In genomic region chr15:90901799-90902655, GRCh38 we compare ENCODE assay signal across 8 cellular contexts. TPM values are rescaled to one million over a fixed set of nuclear protein-coding genes. Genes with fewer than 3 reads are reported as not detected.
A peak's percentile ranks its signal among the peaks of the same experiment; 100 is the strongest.
DNase-seq lines count a peak whose midpoint lies in the region; ATAC-seq and TF ChIP-seq lines count a peak whose summit lies in the region.

No MANE protein-coding gene starts in this region.

- peaks cover 44% of the 10 kb centered on the region for H3K4me1 Mint-ChIP-seq in activated T-helper 1 cell treated with anti-CD3 and anti-CD28 coated beads, Interleukin-12 subunit alpha, Interleukin-12 subunit beta, Interleukin-2, Interleukin-4 antibody, amounts not matched to agents 30 ng/mL and 10 ng/mL and 1 ng/mL, durations not matched to agents 14 hours and 24 hours and 36 hours (ENCODE audit: low read depth)
- peaks cover 22 to 28% of the 10 kb centered on the region in 2 donors for H3K4me1 Mint-ChIP-seq in natural killer cell

- H3K4me1 ChIP-seq in HUES48 (ENCODE audit: control insufficient read depth, insufficient read depth, low read length) = peaks cover 16% of the 10 kb centered on the region
- H3K4me1 ChIP-seq in PC-3 (ENCODE audit: insufficient read depth, low read length) = peaks cover 13% of the 10 kb centered on the region
- H3K4me1 ChIP-seq in fibroblast of lung (ENCODE audit: control insufficient read depth, extremely low read depth, insufficient read depth, low read length) = no peaks in the 10 kb centered on the region

- ATAC-seq in GM21423 (IDR thresholded peaks at IDR 0.05; ENCODE audit: unreplicated experiment) (peak; percentile 72), PC-3 (peak; percentile 63), natural killer cell (peak; percentile 72 to 85 (median 81))

- CTCF ChIA-PET in PC-3 (lab: Charles Lee) = interaction anchor here (0.6 to 1.2 kb wide), 4 partner anchors 12 to 187 kb away, joined by 4 to 16 read pairs (median 5); partner anchors contain the start of gene HDDC3

- H3K36me3 ChIP-seq in HUES48 (ENCODE audit: control insufficient read depth, insufficient read depth, low read length) (peaks cover 7% of the 10 kb centered on the region; the same call in 1 of the 2 replicates), PC-3 (ENCODE audit: low read depth, low read length) (peaks cover 8% of the 10 kb centered on the region), fibroblast of lung (ENCODE audit: control insufficient read depth, insufficient read depth, low read length) (peaks cover 10% of the 10 kb centered on the region)

- no peaks in the 10 kb centered on the region for H3K9me3 Mint-ChIP-seq in activated T-helper 1 cell treated with anti-CD3 and anti-CD28 coated beads, Interleukin-12 subunit alpha, Interleukin-12 subunit beta, Interleukin-2, Interleukin-4 antibody, amounts not matched to agents 30 ng/mL and 10 ng/mL and 1 ng/mL, durations not matched to agents 14 hours and 24 hours and 36 hours
- H3K9me3 Mint-ChIP-seq in natural killer cell = no peaks in the 10 kb centered on the region

- peak overlapping the region; percentile 63; the same call in 1 of the 2 replicates for H3K9ac ChIP-seq in HUES48 (ENCODE audit: low read depth, low read length)
- peak overlapping the region; percentile 64 for H3K9ac ChIP-seq in PC-3 (ENCODE audit: low read length)
- H3K9ac ChIP-seq in fibroblast of lung (ENCODE audit: insufficient read depth, low read length) = peak overlapping the region; percentile 70

- intact Hi-C loops in PC-3 (cut with micrococcal nuclease) (loop anchor here (2.0 kb wide), 1 partner anchor 29 kb away; no protein-coding TSS in a partner anchor), natural killer cell (cut with micrococcal nuclease) (loop anchor here (1.0 kb wide), 1 partner anchor 30 kb away; the partner anchor contains the start of gene HDDC3)
- intact Hi-C loops in activated T-helper 1 cell treated with anti-CD3 and anti-CD28 coated beads, Interleukin-12 subunit alpha, Interleukin-12 subunit beta, Interleukin-2, Interleukin-4 antibody, amounts not matched to agents 30 ng/mL and 10 ng/mL and 1 ng/mL, durations not matched to agents 14 hours and 24 hours and 36 hours (cut with micrococcal nuclease) = loop anchor here (1.0 to 2.0 kb wide), 2 partner anchors 21 to 52 kb away; partner anchors contain the start of gene RCCD1

- H3K27ac ChIP-seq in HUES48 (ENCODE audit: low read depth, low read length) = peak overlapping the region; percentile 63
- no peak overlapping the region for H3K27ac ChIP-seq in PC-3 (ENCODE audit: low read length)
- H3K27ac ChIP-seq in fibroblast of lung (ENCODE audit: insufficient read depth, low read length) = peak overlapping the region; percentile 71

- H3F3A ChIP-seq in PC-3 (ENCODE audit: low read length, unreplicated experiment) = no peaks in the 10 kb centered on the region

- H3K36me3 Mint-ChIP-seq in activated T-helper 1 cell treated with anti-CD3 and anti-CD28 coated beads, Interleukin-12 subunit alpha, Interleukin-12 subunit beta, Interleukin-2, Interleukin-4 antibody, amounts not matched to agents 30 ng/mL and 10 ng/mL and 1 ng/mL, durations not matched to agents 14 hours and 24 hours and 36 hours (ENCODE audit: low read depth) = peaks cover 31% of the 10 kb centered on the region
- no peaks in the 10 kb centered on the region for H3K36me3 Mint-ChIP-seq in natural killer cell

- H3K4me2 ChIP-seq in PC-3 (ENCODE audit: low read length) = peak overlapping the region; percentile 91
- peak overlapping the region; percentile 86 for H3K4me2 ChIP-seq in fibroblast of lung (ENCODE audit: extremely low read depth, insufficient read depth, low read length)

- no peaks in the 10 kb centered on the region for H4K20me1 ChIP-seq in PC-3 (ENCODE audit: low read length)
- H4K20me1 ChIP-seq in fibroblast of lung (ENCODE audit: control insufficient read depth, extremely low read depth, insufficient read depth, low read length) = no peaks in the 10 kb centered on the region

- TSS peak; percentile 68 for BruUV-seq in PC-3 (replicated peaks; lab: Mats Ljungman, UMichigan)

- H3K9me2 ChIP-seq in PC-3 (replicated peaks; ENCODE audit: low read length) = no peaks in the 10 kb centered on the region

- H3K27ac Mint-ChIP-seq in activated T-helper 1 cell treated with anti-CD3 and anti-CD28 coated beads, Interleukin-12 subunit alpha, Interleukin-12 subunit beta, Interleukin-2, Interleukin-4 antibody, amounts not matched to agents 30 ng/mL and 10 ng/mL and 1 ng/mL, durations not matched to agents 14 hours and 24 hours and 36 hours = peak overlapping the region; percentile 82
- peak overlapping the region; percentile 87 to 88 for H3K27ac Mint-ChIP-seq in natural killer cell

- peaks cover 20% of the 10 kb centered on the region for H3K27me3 ChIP-seq in HUES48 (ENCODE audit: control insufficient read depth, insufficient read depth, low read length)
- no peaks in the 10 kb centered on the region for H3K27me3 ChIP-seq in PC-3 (ENCODE audit: low read length)
- no peaks in the 10 kb centered on the region for H3K27me3 ChIP-seq in fibroblast of lung (ENCODE audit: control insufficient read depth, insufficient read depth, low read length)

- POLR2A ChIA-PET in PC-3 (lab: Charles Lee; ENCODE audit: unreplicated experiment) = interaction anchor here (0.6 to 1.0 kb wide), 2 partner anchors 33 to 513 kb away, joined by 3 to 6 read pairs; partner anchors contain the start of gene UNC45A

- DNase-seq in DMS79 (lab: John Stamatoyannopoulos, UW) (peak; percentile 29), PC-3 (peak; percentile 83), fibroblast of lung (ENCODE audit: low read depth in 2 of 2) (peak; percentile 77 to 79), natural killer cell (peak; percentile 62)
- peak; percentile 69 for DNase-seq in activated T-helper 1 cell treated with anti-CD3 and anti-CD28 coated beads, Interleukin-12 subunit alpha, Interleukin-12 subunit beta, Interleukin-2, Interleukin-4 antibody, amounts not matched to agents 30 ng/mL and 10 ng/mL and 1 ng/mL, durations not matched to agents 14 hours and 24 hours and 36 hours (ENCODE audit: low spot score)
- peak; percentile 51 to 79 (median 62) for DNase-seq in stimulated activated naive CD4-positive, alpha-beta T cell (lab: John Stamatoyannopoulos, UW)

- TF ChIP-seq CTCF in PC-3 (conservative IDR thresholded peaks at IDR 0.05; ENCODE audit: low read depth, low read length) = peak; percentile 74
- TF ChIP-seq CTCF in fibroblast of lung (conservative IDR thresholded peaks at IDR 0.05 in 1 of 2, IDR thresholded peaks at IDR 0.05 in 1 of 2; ENCODE audit: low read depth in 1 of 2, low read length in 2 of 2) = peak; percentile 81 to 87
- peak; percentile 71 for TF ChIP-seq CTCF in natural killer cell (IDR thresholded peaks at IDR 0.05)

- peak overlapping the region; percentile 93 for H3K4me3 ChIP-seq in HUES48 (ENCODE audit: low read depth, low read length)
- H3K4me3 ChIP-seq in PC-3 (ENCODE audit: low read length) = peak overlapping the region; percentile 88
- peak overlapping the region; percentile 56 to 75 (median 69) for H3K4me3 ChIP-seq in fibroblast of lung (replicated peaks in 1 of 4; ENCODE audit: control extremely low read depth in 1 of 4, insufficient read depth in 1 of 4, low read depth in 3 of 4, low read length in 4 of 4)

- H3K27me3 Mint-ChIP-seq in activated T-helper 1 cell treated with anti-CD3 and anti-CD28 coated beads, Interleukin-12 subunit alpha, Interleukin-12 subunit beta, Interleukin-2, Interleukin-4 antibody, amounts not matched to agents 30 ng/mL and 10 ng/mL and 1 ng/mL, durations not matched to agents 14 hours and 24 hours and 36 hours (ENCODE audit: insufficient read depth) = no peaks in the 10 kb centered on the region
- no peaks in the 10 kb centered on the region for H3K27me3 Mint-ChIP-seq in natural killer cell (ENCODE audit: low read depth in 2 of 2)

- H2AFZ ChIP-seq in PC-3 (ENCODE audit: low read length) (peak overlapping the region; percentile 96), fibroblast of lung (ENCODE audit: low read length) (peak overlapping the region; percentile 91)

- H3K79me2 ChIP-seq in PC-3 (ENCODE audit: low read length) (peaks cover 16% of the 10 kb centered on the region; the same call in 1 of the 2 replicates), fibroblast of lung (ENCODE audit: control insufficient read depth, insufficient read depth, low read length) (no peaks in the 10 kb centered on the region)

- H3K9me3 ChIP-seq in HUES48 (ENCODE audit: control insufficient read depth, insufficient read depth, low read length) = no peaks in the 10 kb centered on the region
- no peaks in the 10 kb centered on the region for H3K9me3 ChIP-seq in PC-3 (ENCODE audit: low read length)
- no peaks in the 10 kb centered on the region for H3K9me3 ChIP-seq in fibroblast of lung (ENCODE audit: control insufficient read depth, insufficient read depth, low read depth, low read length)

- H3K4me3 Mint-ChIP-seq in activated T-helper 1 cell treated with anti-CD3 and anti-CD28 coated beads, Interleukin-12 subunit alpha, Interleukin-12 subunit beta, Interleukin-2, Interleukin-4 antibody, amounts not matched to agents 30 ng/mL and 10 ng/mL and 1 ng/mL, durations not matched to agents 14 hours and 24 hours and 36 hours = peak overlapping the region; percentile 79
- peak overlapping the region; percentile 93 for H3K4me3 Mint-ChIP-seq in natural killer cell

RNA-seq across cellular contexts. Expression of gene MAN2A2, which starts 1.1 kb away (rescaled TPM):
- total RNA-seq in PC-3 (2014; rRNA removed) = 19.8 and 26.3 TPM in 2 replicates
- total RNA-seq in activated T-helper 1 cell treated with anti-CD3 and anti-CD28 coated beads, Interleukin-12 subunit alpha, Interleukin-12 subunit beta, Interleukin-2, Interleukin-4 antibody, amounts not matched to agents 30 ng/mL and 10 ng/mL and 1 ng/mL, durations not matched to agents 14 hours and 24 hours and 36 hours = 228 and 239 TPM in 2 replicates
- total RNA-seq in fibroblast of lung = 18.2 and 36.0 TPM in 2 replicates
- 11.3 and 18.0 TPM in 2 replicates for polyA plus RNA-seq in fibroblast of lung
- 12.6 and 16.0 TPM in 2 replicates for polyA plus RNA-seq in fibroblast of lung (2012)
- polyA minus RNA-seq in fibroblast of lung (ENCODE audit: low replicate concordance) = 69.8 and 80.4 TPM in 2 replicates
- total RNA-seq in natural killer cell = 100 to 1,000 TPM; 158 to 200 (median 177) TPM

RNA-seq across cellular contexts. Expression of gene FES, which starts 17.7 kb away (rescaled TPM):
- 2.8 and 11.5 TPM in 2 replicates for total RNA-seq in PC-3 (2014; rRNA removed)
- total RNA-seq in activated T-helper 1 cell treated with anti-CD3 and anti-CD28 coated beads, Interleukin-12 subunit alpha, Interleukin-12 subunit beta, Interleukin-2, Interleukin-4 antibody, amounts not matched to agents 30 ng/mL and 10 ng/mL and 1 ng/mL, durations not matched to agents 14 hours and 24 hours and 36 hours = 45.4 and 57.1 TPM in 2 replicates
- total RNA-seq in fibroblast of lung = 23.4 and 31.2 TPM in 2 replicates
- polyA plus RNA-seq in fibroblast of lung = 5.5 and 7.0 TPM in 2 replicates
- 9.1 and 12.6 TPM in 2 replicates for polyA plus RNA-seq in fibroblast of lung (2012)
- 19.3 and 27.0 TPM in 2 replicates for polyA minus RNA-seq in fibroblast of lung (ENCODE audit: low replicate concordance)
- 10 to 100 TPM; 35.8 to 70.3 (median 52.5) TPM for total RNA-seq in natural killer cell

RNA-seq across cellular contexts. Expression of gene HDDC3, which starts 30.3 kb away (rescaled TPM):
- total RNA-seq in PC-3 (2014; rRNA removed) (18.5 and 19.6 TPM in 2 replicates), fibroblast of lung (13.4 and 16.3 TPM in 2 replicates), natural killer cell (10 to 100 TPM; 11.2 to 14.5 (median 12.1) TPM)
- total RNA-seq in activated T-helper 1 cell treated with anti-CD3 and anti-CD28 coated beads, Interleukin-12 subunit alpha, Interleukin-12 subunit beta, Interleukin-2, Interleukin-4 antibody, amounts not matched to agents 30 ng/mL and 10 ng/mL and 1 ng/mL, durations not matched to agents 14 hours and 24 hours and 36 hours = 38.8 and 39.0 TPM in 2 replicates
- polyA plus RNA-seq in fibroblast of lung = 10.2 and 15.5 TPM in 2 replicates
- polyA plus RNA-seq in fibroblast of lung (2012) = 11.0 and 18.3 TPM in 2 replicates
- 13.0 and 15.8 TPM in 2 replicates for polyA minus RNA-seq in fibroblast of lung (ENCODE audit: low replicate concordance)

RNA-seq across cellular contexts. Expression of gene UNC45A, which starts 33.1 kb away (rescaled TPM):
- total RNA-seq in PC-3 (2014; rRNA removed) (68.4 and 73.7 TPM in 2 replicates), fibroblast of lung (88.6 and 104 TPM in 2 replicates), natural killer cell (10 to 100 TPM; 39.0 to 58.1 (median 51.5) TPM)
- total RNA-seq in activated T-helper 1 cell treated with anti-CD3 and anti-CD28 coated beads, Interleukin-12 subunit alpha, Interleukin-12 subunit beta, Interleukin-2, Interleukin-4 antibody, amounts not matched to agents 30 ng/mL and 10 ng/mL and 1 ng/mL, durations not matched to agents 14 hours and 24 hours and 36 hours = 60.5 and 68.6 TPM in 2 replicates
- 41.7 and 52.5 TPM in 2 replicates for polyA plus RNA-seq in fibroblast of lung
- 61.0 and 84.9 TPM in 2 replicates for polyA plus RNA-seq in fibroblast of lung (2012)
- 73.2 and 101 TPM in 2 replicates for polyA minus RNA-seq in fibroblast of lung (ENCODE audit: low replicate concordance)

RNA-seq across cellular contexts. Expression of gene FURIN, which starts 33.6 kb away (rescaled TPM):
- 39.1 and 44.2 TPM in 2 replicates for total RNA-seq in PC-3 (2014; rRNA removed)
- 530 and 545 TPM in 2 replicates for total RNA-seq in activated T-helper 1 cell treated with anti-CD3 and anti-CD28 coated beads, Interleukin-12 subunit alpha, Interleukin-12 subunit beta, Interleukin-2, Interleukin-4 antibody, amounts not matched to agents 30 ng/mL and 10 ng/mL and 1 ng/mL, durations not matched to agents 14 hours and 24 hours and 36 hours
- 19.5 and 27.9 TPM in 2 replicates for total RNA-seq in fibroblast of lung
- polyA plus RNA-seq in fibroblast of lung = 19.4 and 20.4 TPM in 2 replicates
- polyA plus RNA-seq in fibroblast of lung (2012) = 45.8 and 46.5 TPM in 2 replicates
- 57.3 and 68.2 TPM in 2 replicates for polyA minus RNA-seq in fibroblast of lung (ENCODE audit: low replicate concordance)
- total RNA-seq in natural killer cell = 100 to 1,000 TPM; 110 to 178 (median 172) TPM

Comparison
In these comparisons a context has a peak if more than half of its experiments do, and no peak if none do; other contexts are left out.
1. DNase-seq: peak in every context shown above with its lines; median percentile 83 in PC-3; 78 in fibroblast of lung; 69 in activated T-helper 1 cell treated with anti-CD3 and anti-CD28 coated beads, Interleukin-12 subunit alpha, Interleukin-12 subunit beta, Interleukin-2, Interleukin-4 antibody, amounts not matched to agents 30 ng/mL and 10 ng/mL and 1 ng/mL, durations not matched to agents 14 hours and 24 hours and 36 hours; 62 in stimulated activated naive CD4-positive, alpha-beta T cell; 62 in natural killer cell; 29 in DMS79.